In the genomic region with DNA sequence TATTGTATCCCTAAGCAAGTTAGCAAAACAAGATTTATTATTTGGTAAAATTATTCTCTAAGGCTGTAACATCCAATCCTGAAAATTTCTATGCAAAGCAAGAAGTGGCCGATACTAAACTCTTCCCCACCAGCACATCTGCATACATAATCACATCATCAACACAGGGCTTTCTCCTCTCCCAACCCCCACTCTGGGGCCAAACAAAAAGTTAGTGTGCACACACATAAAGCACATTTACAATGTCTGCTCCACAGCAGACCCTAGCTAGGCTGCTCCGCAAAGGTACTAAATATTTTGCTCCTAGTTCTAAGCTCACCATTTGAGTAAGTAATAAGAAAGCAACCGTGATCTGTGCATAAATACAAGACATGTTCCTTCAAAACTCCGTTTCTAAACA, we compare ENCODE assay signal across 18 cellular contexts. TPM values are rescaled to one million over a fixed set of nuclear protein-coding genes. Genes with fewer than 3 reads are reported as not detected.
DNase-seq lines count a peak whose midpoint lies in the region; ATAC-seq and TF ChIP-seq lines count a peak whose summit lies in the region.
"Had no signal": no experiment of that assay in that cellular context is flagged by ENCODE, and none has a peak within 500 bp of the region (broad histone marks: within the 10 kb centered on the region; RNA-seq: fewer than 3 reads in every experiment).

No MANE protein-coding gene starts in this region.

- H3K27me3 Mint-ChIP-seq in neural crest cell (ENCODE audit: low read depth): peaks cover 2% of the 10 kb centered on the region
- H3K27me3 Mint-ChIP-seq: activated naive CD8-positive, alpha-beta T cell; stimulated activated naive CD8-positive, alpha-beta T cell treated with anti-CD3 and anti-CD28 coated beads, Interleukin-15, Interleukin-2, amounts not matched to agents 100 ng/mL and 50 ng/mL, for 24 hours had no signal

- H3K9me3 Mint-ChIP-seq in neural crest cell: peaks cover 3% of the 10 kb centered on the region

- no peak for TF ChIP-seq CTCF in neural crest cell (conservative IDR thresholded peaks at IDR 0.05)

- no peak for ATAC-seq in GM18520 (IDR thresholded peaks at IDR 0.05; ENCODE audit: unreplicated experiment)
- no peak for ATAC-seq in GM18870 (IDR thresholded peaks at IDR 0.05; ENCODE audit: unreplicated experiment)

- DNase-seq in G401 (ENCODE audit: low spot score): peak; percentile 30
- no peak for DNase-seq in SK-N-MC (ENCODE audit: low read depth, low spot score)
- peak; percentile 19 for DNase-seq in foreskin melanocyte
- no peak for DNase-seq in neural crest cell (ENCODE audit: low read depth, low spot score)
- no peak for DNase-seq in RPMI8226
- DNase-seq in SJCRH30: no peak
- DNase-seq: cerebellar nuclear complex, COR-L47, GM23248, NCI-H1417, NCI-H446, occipital lobe, T-helper 1 cell had no signal

- H3K9ac ChIP-seq in SK-N-MC (ENCODE audit: insufficient read length): peak overlapping the region; percentile 86
- H3K9ac ChIP-seq: GM23248 had no signal

- H3K4me3 ChIP-seq in SK-N-MC (peak overlapping the region; percentile 82), SJCRH30 (no peak overlapping the region)
- H3K4me3 ChIP-seq: GM23248 had no signal

- H3K36me3 ChIP-seq in SK-N-MC (ENCODE audit: insufficient read depth, low read length): 0 out of 2 replicates have a peak, but pooled peaks cover 5% of the 10 kb centered on the region
- no peaks in the 10 kb centered on the region for H3K36me3 ChIP-seq in SJCRH30

- peak overlapping the region; percentile 84 for H3K4me3 Mint-ChIP-seq in neural crest cell
- H3K4me3 Mint-ChIP-seq: activated naive CD8-positive, alpha-beta T cell; stimulated activated naive CD8-positive, alpha-beta T cell treated with anti-CD3 and anti-CD28 coated beads, Interleukin-15, Interleukin-2, amounts not matched to agents 100 ng/mL and 50 ng/mL, for 24 hours had no signal

- H3K27me3 ChIP-seq in SJCRH30: no peaks in the 10 kb centered on the region

- H3K4me1 Mint-ChIP-seq in neural crest cell: peaks cover 45% of the 10 kb centered on the region

- peaks cover 16% of the 10 kb centered on the region for H3K36me3 Mint-ChIP-seq in neural crest cell (ENCODE audit: low read depth)
- H3K36me3 Mint-ChIP-seq: activated naive CD8-positive, alpha-beta T cell had no signal

- H3K27ac Mint-ChIP-seq in neural crest cell (ENCODE audit: unreplicated experiment): peak overlapping the region; percentile 51
- H3K27ac Mint-ChIP-seq: activated naive CD8-positive, alpha-beta T cell; stimulated activated naive CD8-positive, alpha-beta T cell treated with anti-CD3 and anti-CD28 coated beads, Interleukin-15, Interleukin-2, amounts not matched to agents 100 ng/mL and 50 ng/mL, for 24 hours had no signal

- H3K27ac ChIP-seq in SK-N-MC (peak overlapping the region; percentile 87), SJCRH30 (no peak overlapping the region)
- H3K27ac ChIP-seq: epithelial cell of prostate, GM23248 had no signal

- H3K9me3 ChIP-seq in SK-N-MC (ENCODE audit: low read depth, low read length) (peaks cover 8% of the 10 kb centered on the region; the same call in 1 of the 2 replicates), SJCRH30 (replicated peaks) (peaks cover 11% of the 10 kb centered on the region)

- peaks cover 11% of the 10 kb centered on the region; the same call in 1 of the 2 replicates for H3K4me1 ChIP-seq in SJCRH30

- in situ Hi-C loops in G401 (cut with HindIII; ENCODE audit: low sequenced_read_pairs): no loop called here

RNA-seq across cellular contexts. Expression of a gene that starts 3.6 kb away (rescaled TPM):
- total RNA-seq in G401 (2014; rRNA removed; shearing (Covaris generic)): 54.9 and 67.9 TPM in 2 replicates
- 113 and 116 TPM in 2 replicates for total RNA-seq in neural crest cell
- total RNA-seq in SJCRH30 (2014; rRNA removed; shearing (Covaris generic)): 34.5 and 34.9 TPM in 2 replicates

Comparison
In these comparisons a context has a peak if more than half of its experiments do, and no peak if none do; other contexts are left out.
1. DNase-seq: peak in G401 (single experiment) and foreskin melanocyte (single experiment); none in SK-N-MC (single experiment), neural crest cell (single experiment), RPMI8226 (single experiment) and SJCRH30 (0 of 2).